In genomic region chr2:8455236-8456148, GRCh38 we compare ENCODE assay signal across 9 cellular contexts.
A peak's percentile ranks its signal among the peaks of the same experiment; 100 is the strongest.
DNase-seq lines count a peak whose midpoint lies in the region; ATAC-seq and TF ChIP-seq lines count a peak whose summit lies in the region.
"Had no signal": no experiment of that assay in that cellular context is flagged by ENCODE, and none has a peak within 500 bp of the region (broad histone marks: within the 10 kb centered on the region; RNA-seq: fewer than 3 reads in every experiment).

No MANE protein-coding gene starts in this region.

- H3K27ac Mint-ChIP-seq in T-helper 1 cell treated with Interleukin-12 subunit alpha and Interleukin-12 subunit beta and Interleukin-4 antibody, amounts not matched to agents 30 μg/mL and 1 μg/mL, for 36 hours = peak overlapping the region; percentile 93
- no peak overlapping the region for H3K27ac Mint-ChIP-seq in activated naive CD8-positive, alpha-beta T cell
- H3K27ac Mint-ChIP-seq in stimulated activated effector memory CD8-positive, alpha-beta T cell treated with anti-CD3 and anti-CD28 coated beads, Interleukin-12 subunit alpha, Interleukin-12 subunit beta, amount 100 ng/mL, for 72 hours = peak overlapping the region; percentile 99

- H3K4me1 ChIP-seq in mucosa of descending colon (ENCODE audit: low read depth) = peaks cover 26% of the 10 kb centered on the region

- intact Hi-C loops in mucosa of descending colon (cut with DNase I, micrococcal nuclease) = no loop called here

- peak overlapping the region; percentile 10 for H3K27ac ChIP-seq in layer of hippocampus (ENCODE audit: low read depth, low read length)

- H3K27me3 Mint-ChIP-seq in T-helper 1 cell treated with Interleukin-12 subunit alpha and Interleukin-12 subunit beta and Interleukin-4 antibody, amounts not matched to agents 30 μg/mL and 1 μg/mL, for 36 hours (ENCODE audit: low read depth) = peaks cover 21% of the 10 kb centered on the region
- H3K27me3 Mint-ChIP-seq in activated naive CD8-positive, alpha-beta T cell = peaks cover 7% of the 10 kb centered on the region

- no peaks in the 10 kb centered on the region for H3K27me3 ChIP-seq in layer of hippocampus (ENCODE audit: control insufficient read depth, insufficient read depth, low read length)

- no peaks in the 10 kb centered on the region for H3K9me3 ChIP-seq in mucosa of descending colon

- DNase-seq in T-helper 1 cell = no peak
- no peak for DNase-seq in stimulated activated effector memory CD8-positive, alpha-beta T cell treated with anti-CD3 and anti-CD28 coated beads, Interleukin-12 subunit alpha, Interleukin-12 subunit beta, amount 100 ng/mL, for 72 hours (ENCODE audit: low spot score in 2 of 2)
- no peak for DNase-seq in mucosa of descending colon
- DNase-seq: foreskin fibroblast had no signal

- H3K4me3 ChIP-seq in mucosa of descending colon = no peak overlapping the region

- no peaks in the 10 kb centered on the region for H3K36me3 ChIP-seq in mucosa of descending colon (ENCODE audit: low read depth)

- peaks cover 30% of the 10 kb centered on the region for H3K4me1 Mint-ChIP-seq in T-helper 1 cell treated with Interleukin-12 subunit alpha and Interleukin-12 subunit beta and Interleukin-4 antibody, amounts not matched to agents 30 μg/mL and 1 μg/mL, for 36 hours (ENCODE audit: low read depth)
- peaks cover 26% of the 10 kb centered on the region for H3K4me1 Mint-ChIP-seq in activated naive CD8-positive, alpha-beta T cell (ENCODE audit: low read depth)
- H3K4me1 Mint-ChIP-seq in stimulated activated effector memory CD8-positive, alpha-beta T cell treated with anti-CD3 and anti-CD28 coated beads, Interleukin-12 subunit alpha, Interleukin-12 subunit beta, amount 100 ng/mL, for 72 hours = peaks cover 71% of the 10 kb centered on the region

- H3K36me3 Mint-ChIP-seq in T-helper 1 cell treated with Interleukin-12 subunit alpha and Interleukin-12 subunit beta and Interleukin-4 antibody, amounts not matched to agents 30 μg/mL and 1 μg/mL, for 36 hours (ENCODE audit: low read depth) = peaks cover 7% of the 10 kb centered on the region
- no peaks in the 10 kb centered on the region for H3K36me3 Mint-ChIP-seq in activated naive CD8-positive, alpha-beta T cell
- peaks cover 21% of the 10 kb centered on the region for H3K36me3 Mint-ChIP-seq in stimulated activated effector memory CD8-positive, alpha-beta T cell treated with anti-CD3 and anti-CD28 coated beads, Interleukin-12 subunit alpha, Interleukin-12 subunit beta, amount 100 ng/mL, for 72 hours

- peak; percentile 87 for ATAC-seq in stimulated activated effector memory CD8-positive, alpha-beta T cell treated with anti-CD3 and anti-CD28 coated beads, Interleukin-12 subunit alpha, Interleukin-12 subunit beta, amount 100 ng/mL, for 72 hours
- no peak for ATAC-seq in GM21529 (IDR thresholded peaks at IDR 0.05; ENCODE audit: unreplicated experiment)
- ATAC-seq in GM18870 (IDR thresholded peaks at IDR 0.05; ENCODE audit: unreplicated experiment) = no peak
- no peak for ATAC-seq in mucosa of descending colon

- no peaks in the 10 kb centered on the region for H3K9me3 Mint-ChIP-seq in T-helper 1 cell treated with Interleukin-12 subunit alpha and Interleukin-12 subunit beta and Interleukin-4 antibody, amounts not matched to agents 30 μg/mL and 1 μg/mL, for 36 hours
- H3K9me3 Mint-ChIP-seq in activated naive CD8-positive, alpha-beta T cell (ENCODE audit: low read depth) = no peaks in the 10 kb centered on the region
- H3K9me3 Mint-ChIP-seq in stimulated activated effector memory CD8-positive, alpha-beta T cell treated with anti-CD3 and anti-CD28 coated beads, Interleukin-12 subunit alpha, Interleukin-12 subunit beta, amount 100 ng/mL, for 72 hours = no peaks in the 10 kb centered on the region

- H3K4me3 Mint-ChIP-seq in T-helper 1 cell treated with Interleukin-12 subunit alpha and Interleukin-12 subunit beta and Interleukin-4 antibody, amounts not matched to agents 30 μg/mL and 1 μg/mL, for 36 hours = peak overlapping the region; percentile 65
- peak overlapping the region; percentile 58 for H3K4me3 Mint-ChIP-seq in activated naive CD8-positive, alpha-beta T cell
- peak overlapping the region; percentile 78 for H3K4me3 Mint-ChIP-seq in stimulated activated effector memory CD8-positive, alpha-beta T cell treated with anti-CD3 and anti-CD28 coated beads, Interleukin-12 subunit alpha, Interleukin-12 subunit beta, amount 100 ng/mL, for 72 hours

- no peak for TF ChIP-seq CTCF in mucosa of descending colon (IDR thresholded peaks at IDR 0.05)
